Comparison of ENCODE assay signal across 11 cellular contexts in genomic region chr16:1828645-1829410, GRCh38.
A peak's percentile ranks its signal among the peaks of the same experiment; 100 is the strongest.
DNase-seq lines count a peak whose midpoint lies in the region; ATAC-seq and TF ChIP-seq lines count a peak whose summit lies in the region.
"Had no signal": no experiment of that assay in that cellular context is flagged by ENCODE, and none has a peak within 500 bp of the region (broad histone marks: within the 10 kb centered on the region; RNA-seq: fewer than 3 reads in every experiment).

No MANE protein-coding gene starts in this region.

- TF ChIP-seq CTCF in WI38 (IDR thresholded peaks at IDR 0.05; ENCODE audit: low read depth, low read length) = no peak

- peak overlapping the region; percentile 80 for H3K4me3 ChIP-seq in WI38 (ENCODE audit: low read depth, low read length)
- peak overlapping the region; percentile 98 for H3K4me3 ChIP-seq in iPS-18a (ENCODE audit: low read length)

- no peaks in the 10 kb centered on the region for H3K9me3 ChIP-seq in iPS-18a (ENCODE audit: control insufficient read depth, low read depth, low read length)
- H3K9me3 ChIP-seq: sigmoid colon, thyroid gland had no signal

- no peaks in the 10 kb centered on the region for H3K36me3 ChIP-seq in iPS-18a (ENCODE audit: control insufficient read depth, low read depth, low read length)
- H3K36me3 ChIP-seq: thyroid gland had no signal

- CTCF ChIA-PET in activated naive CD4-positive, alpha-beta T cell treated with anti-CD3 and anti-CD28 coated beads, Interleukin-2, amount 10 ng/mL, durations not matched to agents 7 days and 5 days (lab: Charles Lee) = no interaction called here

- H3K36me3 Mint-ChIP-seq in activated naive CD4-positive, alpha-beta T cell treated with anti-CD3 and anti-CD28 coated beads, Interleukin-2, amount 10 ng/mL, durations not matched to agents 7 days and 5 days = peaks cover 2% of the 10 kb centered on the region
- peaks cover 30% of the 10 kb centered on the region for H3K36me3 Mint-ChIP-seq in stimulated activated effector memory CD8-positive, alpha-beta T cell treated with anti-CD3 and anti-CD28 coated beads, Interleukin-12 subunit alpha, Interleukin-12 subunit beta, amount 100 ng/mL, for 72 hours

- H3K27me3 Mint-ChIP-seq in activated naive CD4-positive, alpha-beta T cell treated with anti-CD3 and anti-CD28 coated beads, Interleukin-2, amount 10 ng/mL, durations not matched to agents 7 days and 5 days = peaks cover 5% of the 10 kb centered on the region

- no peak for DNase-seq in activated naive CD4-positive, alpha-beta T cell treated with anti-CD3 and anti-CD28 coated beads, Interleukin-2, amount 10 ng/mL, durations not matched to agents 7 days and 5 days
- DNase-seq in activated naive CD4-positive, alpha-beta T cell treated with Interleukin-2 at 50 U/mL for 16 hours = no peak
- no peak for DNase-seq in stimulated activated effector memory CD8-positive, alpha-beta T cell treated with anti-CD3 and anti-CD28 coated beads, Interleukin-12 subunit alpha, Interleukin-12 subunit beta, amount 100 ng/mL, for 72 hours (ENCODE audit: low spot score in 2 of 2)
- DNase-seq in DMS 273 (lab: John Stamatoyannopoulos, UW; ENCODE audit: unreplicated experiment) = no peak
- no peak for DNase-seq in KG1 (lab: John Stamatoyannopoulos, UW)
- DNase-seq in epidermal melanocyte (ENCODE audit: insufficient read length, low spot score) = no peak
- DNase-seq: NCI-H2227 treated with DMSO at 0.1 percent for 48 hours, sigmoid colon, thyroid gland had no signal

- ATAC-seq in stimulated activated effector memory CD8-positive, alpha-beta T cell treated with anti-CD3 and anti-CD28 coated beads, Interleukin-12 subunit alpha, Interleukin-12 subunit beta, amount 100 ng/mL, for 72 hours = no peak

- H3K9me3 Mint-ChIP-seq in activated naive CD4-positive, alpha-beta T cell treated with anti-CD3 and anti-CD28 coated beads, Interleukin-2, amount 10 ng/mL, durations not matched to agents 7 days and 5 days = no peaks in the 10 kb centered on the region
- H3K9me3 Mint-ChIP-seq in stimulated activated effector memory CD8-positive, alpha-beta T cell treated with anti-CD3 and anti-CD28 coated beads, Interleukin-12 subunit alpha, Interleukin-12 subunit beta, amount 100 ng/mL, for 72 hours = no peaks in the 10 kb centered on the region

- H3K4me1 ChIP-seq in iPS-18a (ENCODE audit: control insufficient read depth, low read depth, low read length) = no peaks in the 10 kb centered on the region

- peak overlapping the region; percentile 49 for H3K4me3 Mint-ChIP-seq in activated naive CD4-positive, alpha-beta T cell treated with anti-CD3 and anti-CD28 coated beads, Interleukin-2, amount 10 ng/mL, durations not matched to agents 7 days and 5 days
- H3K4me3 Mint-ChIP-seq in stimulated activated effector memory CD8-positive, alpha-beta T cell treated with anti-CD3 and anti-CD28 coated beads, Interleukin-12 subunit alpha, Interleukin-12 subunit beta, amount 100 ng/mL, for 72 hours = peak overlapping the region; percentile 90

- H3K4me1 Mint-ChIP-seq in activated naive CD4-positive, alpha-beta T cell treated with anti-CD3 and anti-CD28 coated beads, Interleukin-2, amount 10 ng/mL, durations not matched to agents 7 days and 5 days = peaks cover 40% of the 10 kb centered on the region
- H3K4me1 Mint-ChIP-seq in stimulated activated effector memory CD8-positive, alpha-beta T cell treated with anti-CD3 and anti-CD28 coated beads, Interleukin-12 subunit alpha, Interleukin-12 subunit beta, amount 100 ng/mL, for 72 hours = peaks cover 25% of the 10 kb centered on the region

- no peak overlapping the region for H3K9ac ChIP-seq in iPS-18a (ENCODE audit: low read length)

- H3K27me3 ChIP-seq in iPS-18a (ENCODE audit: control insufficient read depth, insufficient read depth, low read length) = no peaks in the 10 kb centered on the region
- H3K27me3 ChIP-seq: sigmoid colon, thyroid gland had no signal

- no peak overlapping the region for H3K27ac Mint-ChIP-seq in activated naive CD4-positive, alpha-beta T cell treated with anti-CD3 and anti-CD28 coated beads, Interleukin-2, amount 10 ng/mL, durations not matched to agents 7 days and 5 days
- H3K27ac Mint-ChIP-seq in stimulated activated effector memory CD8-positive, alpha-beta T cell treated with anti-CD3 and anti-CD28 coated beads, Interleukin-12 subunit alpha, Interleukin-12 subunit beta, amount 100 ng/mL, for 72 hours = no peak overlapping the region

- H3K27ac ChIP-seq in iPS-18a (ENCODE audit: low read length) = no peak overlapping the region
- H3K27ac ChIP-seq: thyroid gland had no signal
